ENCODE assay signal across 10 cellular contexts in the genomic region with DNA sequence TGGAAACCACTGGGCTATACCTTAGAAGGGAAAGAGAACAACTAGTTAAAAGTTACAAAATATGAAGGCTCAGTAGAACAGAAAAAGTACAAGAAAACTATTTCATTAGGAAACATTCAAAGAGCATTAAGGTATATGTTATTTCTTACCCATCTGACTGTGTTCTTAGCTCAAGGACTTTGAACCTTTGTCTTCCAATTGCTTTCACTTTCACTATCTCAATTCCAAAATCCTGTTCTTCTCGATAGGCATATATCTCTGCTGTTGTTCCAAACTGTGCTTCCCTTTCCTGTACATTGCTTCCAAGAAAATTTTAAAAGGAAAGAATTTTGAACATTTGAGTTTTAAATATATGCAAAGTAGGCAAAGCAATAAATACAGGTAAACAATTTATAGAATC. TPM values are rescaled to one million over a fixed set of nuclear protein-coding genes. Genes with fewer than 3 reads are reported as not detected.
DNase-seq lines count a peak whose midpoint lies in the region; ATAC-seq and TF ChIP-seq lines count a peak whose summit lies in the region.
"Had no signal": no experiment of that assay in that cellular context is flagged by ENCODE, and none has a peak within 500 bp of the region (broad histone marks: within the 10 kb centered on the region; RNA-seq: fewer than 3 reads in every experiment).

No MANE protein-coding gene starts in this region.

- intact Hi-C loops in esophagus squamous epithelium (cut with DNase I) = no loop called here

- no peak for ATAC-seq in stimulated activated effector memory CD8-positive, alpha-beta T cell treated with anti-CD3 and anti-CD28 coated beads, Interleukin-12 subunit alpha, Interleukin-12 subunit beta, amount 100 ng/mL, for 72 hours

- H3K27ac ChIP-seq in esophagus squamous epithelium = peak overlapping the region; percentile 15 to 77 (median 68)

- POLR2A ChIA-PET in activated CD4-positive, alpha-beta T cell treated with anti-CD3 and anti-CD28 coated beads, Interleukin-2, amount 10 ng/mL, durations not matched to agents 7 days and 5 days (lab: Charles Lee) = no interaction called here

- peaks cover 64% of the 10 kb centered on the region for H3K4me1 Mint-ChIP-seq in activated CD4-positive, alpha-beta T cell treated with anti-CD3 and anti-CD28 coated beads, Interleukin-2, amount 10 ng/mL, durations not matched to agents 7 days and 5 days
- peaks cover 43% of the 10 kb centered on the region for H3K4me1 Mint-ChIP-seq in T-helper 1 cell treated with Interleukin-12 subunit alpha and Interleukin-12 subunit beta and Interleukin-4 antibody, amounts not matched to agents 30 μg/mL and 1 μg/mL, for 36 hours (ENCODE audit: low read depth)
- H3K4me1 Mint-ChIP-seq in stimulated activated effector memory CD8-positive, alpha-beta T cell treated with anti-CD3 and anti-CD28 coated beads, Interleukin-12 subunit alpha, Interleukin-12 subunit beta, amount 100 ng/mL, for 72 hours = peaks cover 29% of the 10 kb centered on the region

- CTCF ChIA-PET in activated CD4-positive, alpha-beta T cell treated with anti-CD3 and anti-CD28 coated beads, Interleukin-2, amount 10 ng/mL, durations not matched to agents 7 days and 5 days (lab: Charles Lee) = interaction anchor here (1.3 to 2.1 kb wide), 6 partner anchors 10 to 145 kb away, joined by 3 to 9 read pairs (median 4); no protein-coding TSS in a partner anchor

- H3K4me3 Mint-ChIP-seq in activated CD4-positive, alpha-beta T cell treated with anti-CD3 and anti-CD28 coated beads, Interleukin-2, amount 10 ng/mL, durations not matched to agents 7 days and 5 days = peak overlapping the region; percentile 80
- peak overlapping the region; percentile 79 for H3K4me3 Mint-ChIP-seq in T-helper 1 cell treated with Interleukin-12 subunit alpha and Interleukin-12 subunit beta and Interleukin-4 antibody, amounts not matched to agents 30 μg/mL and 1 μg/mL, for 36 hours
- H3K4me3 Mint-ChIP-seq in stimulated activated effector memory CD8-positive, alpha-beta T cell treated with anti-CD3 and anti-CD28 coated beads, Interleukin-12 subunit alpha, Interleukin-12 subunit beta, amount 100 ng/mL, for 72 hours = peak overlapping the region; percentile 62

- no peak for TF ChIP-seq CTCF in esophagus squamous epithelium (IDR thresholded peaks at IDR 0.05)

- H3K27ac Mint-ChIP-seq in activated CD4-positive, alpha-beta T cell treated with anti-CD3 and anti-CD28 coated beads, Interleukin-2, amount 10 ng/mL, durations not matched to agents 7 days and 5 days = peak overlapping the region; percentile 91
- peak overlapping the region; percentile 85 for H3K27ac Mint-ChIP-seq in T-helper 1 cell treated with Interleukin-12 subunit alpha and Interleukin-12 subunit beta and Interleukin-4 antibody, amounts not matched to agents 30 μg/mL and 1 μg/mL, for 36 hours
- H3K27ac Mint-ChIP-seq in stimulated activated effector memory CD8-positive, alpha-beta T cell treated with anti-CD3 and anti-CD28 coated beads, Interleukin-12 subunit alpha, Interleukin-12 subunit beta, amount 100 ng/mL, for 72 hours = peak overlapping the region; percentile 90

- DNase-seq in activated CD4-positive, alpha-beta T cell treated with anti-CD3 and anti-CD28 coated beads, Interleukin-2, amount 10 ng/mL, durations not matched to agents 7 days and 5 days = no peak
- DNase-seq in activated CD4-positive, alpha-beta T cell treated with anti-CD3 and anti-CD28 coated beads for 1 hour = no peak
- DNase-seq in esophagus squamous epithelium (lab: John Stamatoyannopoulos, UW) (no peak), SIG-M5 (lab: John Stamatoyannopoulos, UW) (no peak), activated gamma-delta T cell (lab: John Stamatoyannopoulos, UW) (no peak), NCI-H187 (lab: John Stamatoyannopoulos, UW) (no peak)
- DNase-seq in stimulated activated effector memory CD8-positive, alpha-beta T cell treated with anti-CD3 and anti-CD28 coated beads, Interleukin-12 subunit alpha, Interleukin-12 subunit beta, amount 100 ng/mL, for 72 hours (ENCODE audit: low spot score in 2 of 2) = no peak
- DNase-seq: anterior cingulate cortex, posterior cingulate gyrus had no signal

- no peaks in the 10 kb centered on the region for H3K9me3 Mint-ChIP-seq in activated CD4-positive, alpha-beta T cell treated with anti-CD3 and anti-CD28 coated beads, Interleukin-2, amount 10 ng/mL, durations not matched to agents 7 days and 5 days
- H3K9me3 Mint-ChIP-seq in T-helper 1 cell treated with Interleukin-12 subunit alpha and Interleukin-12 subunit beta and Interleukin-4 antibody, amounts not matched to agents 30 μg/mL and 1 μg/mL, for 36 hours = no peaks in the 10 kb centered on the region
- no peaks in the 10 kb centered on the region for H3K9me3 Mint-ChIP-seq in stimulated activated effector memory CD8-positive, alpha-beta T cell treated with anti-CD3 and anti-CD28 coated beads, Interleukin-12 subunit alpha, Interleukin-12 subunit beta, amount 100 ng/mL, for 72 hours

- H3K36me3 Mint-ChIP-seq in activated CD4-positive, alpha-beta T cell treated with anti-CD3 and anti-CD28 coated beads, Interleukin-2, amount 10 ng/mL, durations not matched to agents 7 days and 5 days (ENCODE audit: low read depth) = peaks cover 61% of the 10 kb centered on the region
- peaks cover 41% of the 10 kb centered on the region for H3K36me3 Mint-ChIP-seq in T-helper 1 cell treated with Interleukin-12 subunit alpha and Interleukin-12 subunit beta and Interleukin-4 antibody, amounts not matched to agents 30 μg/mL and 1 μg/mL, for 36 hours (ENCODE audit: low read depth)
- peaks cover 82% of the 10 kb centered on the region for H3K36me3 Mint-ChIP-seq in stimulated activated effector memory CD8-positive, alpha-beta T cell treated with anti-CD3 and anti-CD28 coated beads, Interleukin-12 subunit alpha, Interleukin-12 subunit beta, amount 100 ng/mL, for 72 hours

- H3K4me1 ChIP-seq in esophagus squamous epithelium = peaks cover 0 to 47% (median under 1%) of the 10 kb centered on the region in 3 donors

- no peaks in the 10 kb centered on the region for H3K27me3 ChIP-seq in esophagus squamous epithelium

- no peak for TF ChIP-seq POLR2A in esophagus squamous epithelium (IDR thresholded peaks at IDR 0.05)

- no peaks in the 10 kb centered on the region for H3K9me3 ChIP-seq in esophagus squamous epithelium

- WGBS in esophagus squamous epithelium, 2 donors = 24 to 30% methylated on average over 1 of the region's 1 CpG

- H3K27me3 Mint-ChIP-seq in activated CD4-positive, alpha-beta T cell treated with anti-CD3 and anti-CD28 coated beads, Interleukin-2, amount 10 ng/mL, durations not matched to agents 7 days and 5 days = no peaks in the 10 kb centered on the region
- H3K27me3 Mint-ChIP-seq in T-helper 1 cell treated with Interleukin-12 subunit alpha and Interleukin-12 subunit beta and Interleukin-4 antibody, amounts not matched to agents 30 μg/mL and 1 μg/mL, for 36 hours (ENCODE audit: low read depth) = no peaks in the 10 kb centered on the region

- H3K36me3 ChIP-seq in esophagus squamous epithelium = peaks cover 9 to 82% (median 13%) of the 10 kb centered on the region in 3 donors

- peak overlapping the region in 1 of 4 donors; percentile 18 for H3K4me3 ChIP-seq in esophagus squamous epithelium

RNA-seq across cellular contexts. Expression of a gene that starts 6.9 kb away (rescaled TPM):
- 10 to 100 TPM; 69.7 to 76.2 TPM for total RNA-seq in activated CD4-positive, alpha-beta T cell treated with anti-CD3 and anti-CD28 coated beads, Interleukin-2, amount 10 ng/mL, durations not matched to agents 7 days and 5 days
- 100 to 1,000 TPM in 1 of 4 donors, 10 to 100 TPM in 3; 13.3 to 118 (median 44.6) TPM for total RNA-seq in esophagus squamous epithelium

RNA-seq across cellular contexts. Expression of a gene that starts 45.9 kb away (rescaled TPM):
- total RNA-seq in activated CD4-positive, alpha-beta T cell treated with anti-CD3 and anti-CD28 coated beads, Interleukin-2, amount 10 ng/mL, durations not matched to agents 7 days and 5 days = 10 to 100 TPM; 37.5 to 40.9 TPM
- total RNA-seq in esophagus squamous epithelium = 10 to 100 TPM; 10.3 to 20.8 (median 17.0) TPM
